In the genomic region with DNA sequence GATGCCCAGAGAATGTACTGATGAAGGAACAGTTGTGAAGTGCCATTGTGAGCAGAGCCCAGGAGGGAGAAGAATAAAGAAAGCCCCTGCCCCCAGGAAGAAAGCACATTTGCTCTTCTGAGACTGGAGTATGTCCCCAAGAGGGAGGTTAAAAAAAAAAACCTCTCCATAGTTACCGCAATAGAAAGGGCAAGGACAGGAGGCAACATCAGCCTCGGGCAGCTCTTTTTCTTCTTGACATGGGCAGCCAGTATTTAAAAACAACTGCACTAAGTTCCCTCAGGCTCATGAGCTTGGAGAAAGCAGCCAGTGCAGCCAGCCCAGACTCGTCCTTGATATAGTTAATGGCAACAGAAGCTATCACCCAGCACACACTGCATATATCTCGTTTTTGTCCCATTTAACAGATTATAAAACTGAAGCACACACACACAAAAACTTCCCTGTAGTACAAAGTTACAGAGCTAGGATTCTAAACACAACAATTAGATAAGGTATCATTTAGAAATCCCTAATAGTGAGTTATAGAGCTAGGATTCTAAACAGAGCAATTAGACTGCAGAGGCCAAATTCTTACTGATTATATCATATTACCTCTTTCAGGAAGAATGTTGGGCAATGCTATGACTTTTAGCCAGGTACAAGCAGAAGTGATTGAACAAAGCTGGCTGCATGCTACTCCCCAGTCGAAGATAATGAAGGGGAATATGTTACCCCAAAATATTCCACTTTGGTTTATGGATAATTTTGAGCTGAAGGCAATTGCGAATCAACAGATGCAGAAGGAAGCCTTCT, we compare ENCODE assay signal across 26 cellular contexts.
"Had no signal": no experiment of that assay in that cellular context is flagged by ENCODE, and none has a peak within 500 bp of the region (broad histone marks: within the 10 kb centered on the region; RNA-seq: fewer than 3 reads in every experiment).

No MANE protein-coding gene starts in this region.

- H3K9me3 ChIP-seq: body of pancreas, neutrophil, pancreas, psoas muscle, right atrium auricular region, tibial artery had no signal

- DNase-seq: activated CD4-positive, alpha-beta memory T cell treated with anti-CD3 and anti-CD28 coated beads, Interleukin-2, amount 10 ng/mL, durations not matched to agents 7 days and 5 days; activated CD4-positive, alpha-beta T cell treated with anti-CD3 and anti-CD28 coated beads, Interleukin-2, amount 10 ng/mL, durations not matched to agents 24 days and 14 days; activated effector memory CD4-positive, alpha-beta T cell treated with Interleukin-2 at 50 U/mL for 16 hours; activated T-cell treated with anti-CD3 and anti-CD28 coated beads, Interleukin-2, amount 50 U/mL, for 72 hours; anterior cingulate cortex; body of pancreas; caudate nucleus; dermis blood vessel endothelial cell; effector CD8-positive, alpha-beta T cell; foreskin melanocyte; glutamatergic neuron; hippocampal formation; left cardiac atrium; natural killer cell; pancreas; psoas muscle; stimulated activated CD4-positive, alpha-beta T cell treated with anti-CD3 and anti-CD28 coated beads, Interleukin-1b, Interleukin-23, amount 100 ng/mL, for 48 hours; stimulated activated naive CD8-positive, alpha-beta T cell treated with anti-CD3 and anti-CD28 coated beads, Interleukin-15, amount 100 ng/mL, for 72 hours; T-helper 2 cell; tibial artery had no signal

- H3K27me3 ChIP-seq: body of pancreas, neutrophil, pancreas, right atrium auricular region, tibial artery had no signal

- H3K36me3 ChIP-seq: neutrophil, pancreas, right atrium auricular region, tibial artery had no signal

- H3K27ac ChIP-seq: body of pancreas, neutrophil, pancreas, psoas muscle, right atrium auricular region, tibial artery, VCaP had no signal

- H3K4me1 ChIP-seq: body of pancreas, pancreas, psoas muscle, right atrium auricular region, tibial artery had no signal

- H3K4me1 Mint-ChIP-seq: activated CD4-positive, alpha-beta memory T cell treated with anti-CD3 and anti-CD28 coated beads, Interleukin-2, amount 10 ng/mL, durations not matched to agents 7 days and 5 days; activated CD4-positive, alpha-beta T cell treated with anti-CD3 and anti-CD28 coated beads, Interleukin-2, amount 10 ng/mL, durations not matched to agents 24 days and 14 days; activated naive CD4-positive, alpha-beta T cell treated with anti-CD3 and anti-CD28 coated beads, Interleukin-2, amount 50 U/mL, for 24 hours; natural killer cell; stimulated activated effector memory CD8-positive, alpha-beta T cell treated with anti-CD3 and anti-CD28 coated beads, Interleukin-12 subunit alpha, Interleukin-12 subunit beta, amount 100 ng/mL, for 72 hours; stimulated activated naive CD8-positive, alpha-beta T cell treated with anti-CD3 and anti-CD28 coated beads, Interleukin-15, amount 100 ng/mL, for 72 hours had no signal

- H3K4me3 ChIP-seq: body of pancreas, pancreas, psoas muscle, right atrium auricular region, tibial artery had no signal

- H3K9me3 Mint-ChIP-seq: activated CD4-positive, alpha-beta memory T cell treated with anti-CD3 and anti-CD28 coated beads, Interleukin-2, amount 10 ng/mL, durations not matched to agents 7 days and 5 days; activated CD4-positive, alpha-beta T cell treated with anti-CD3 and anti-CD28 coated beads, Interleukin-2, amount 10 ng/mL, durations not matched to agents 24 days and 14 days; activated naive CD4-positive, alpha-beta T cell treated with anti-CD3 and anti-CD28 coated beads, Interleukin-2, amount 50 U/mL, for 24 hours; activated T-cell treated with anti-CD3 and anti-CD28 coated beads, Interleukin-2, amount 50 U/mL, for 72 hours; stimulated activated effector memory CD8-positive, alpha-beta T cell treated with anti-CD3 and anti-CD28 coated beads, Interleukin-12 subunit alpha, Interleukin-12 subunit beta, amount 100 ng/mL, for 72 hours; stimulated activated naive CD8-positive, alpha-beta T cell treated with anti-CD3 and anti-CD28 coated beads, Interleukin-15, amount 100 ng/mL, for 72 hours had no signal

- H3K4me3 Mint-ChIP-seq: activated CD4-positive, alpha-beta memory T cell treated with anti-CD3 and anti-CD28 coated beads, Interleukin-2, amount 10 ng/mL, durations not matched to agents 7 days and 5 days; activated CD4-positive, alpha-beta T cell treated with anti-CD3 and anti-CD28 coated beads, Interleukin-2, amount 10 ng/mL, durations not matched to agents 24 days and 14 days; activated naive CD4-positive, alpha-beta T cell treated with anti-CD3 and anti-CD28 coated beads, Interleukin-2, amount 50 U/mL, for 24 hours; activated T-cell treated with anti-CD3 and anti-CD28 coated beads, Interleukin-2, amount 50 U/mL, for 72 hours; natural killer cell; stimulated activated effector memory CD8-positive, alpha-beta T cell treated with anti-CD3 and anti-CD28 coated beads, Interleukin-12 subunit alpha, Interleukin-12 subunit beta, amount 100 ng/mL, for 72 hours; stimulated activated naive CD8-positive, alpha-beta T cell treated with anti-CD3 and anti-CD28 coated beads, Interleukin-15, amount 100 ng/mL, for 72 hours had no signal

- H3K27ac Mint-ChIP-seq: activated CD4-positive, alpha-beta memory T cell treated with anti-CD3 and anti-CD28 coated beads, Interleukin-2, amount 10 ng/mL, durations not matched to agents 7 days and 5 days; activated CD4-positive, alpha-beta T cell treated with anti-CD3 and anti-CD28 coated beads, Interleukin-2, amount 10 ng/mL, durations not matched to agents 24 days and 14 days; activated naive CD4-positive, alpha-beta T cell treated with anti-CD3 and anti-CD28 coated beads, Interleukin-2, amount 50 U/mL, for 24 hours; activated T-cell treated with anti-CD3 and anti-CD28 coated beads, Interleukin-2, amount 50 U/mL, for 72 hours; natural killer cell; stimulated activated effector memory CD8-positive, alpha-beta T cell treated with anti-CD3 and anti-CD28 coated beads, Interleukin-12 subunit alpha, Interleukin-12 subunit beta, amount 100 ng/mL, for 72 hours had no signal

- H3K36me3 Mint-ChIP-seq: activated naive CD4-positive, alpha-beta T cell treated with anti-CD3 and anti-CD28 coated beads, Interleukin-2, amount 50 U/mL, for 24 hours; natural killer cell; stimulated activated effector memory CD8-positive, alpha-beta T cell treated with anti-CD3 and anti-CD28 coated beads, Interleukin-12 subunit alpha, Interleukin-12 subunit beta, amount 100 ng/mL, for 72 hours had no signal

- ATAC-seq: activated CD4-positive, CD25-positive, alpha-beta regulatory T cell treated with anti-CD3 and anti-CD28 coated beads, Interleukin-2, amount 50 U/mL, for 24 hours; activated T-cell treated with anti-CD3 and anti-CD28 coated beads, Interleukin-2, amount 50 U/mL, for 72 hours; body of pancreas; natural killer cell; pancreas; stimulated activated effector memory CD8-positive, alpha-beta T cell treated with anti-CD3 and anti-CD28 coated beads, Interleukin-12 subunit alpha, Interleukin-12 subunit beta, amount 100 ng/mL, for 72 hours; stimulated activated naive CD8-positive, alpha-beta T cell treated with anti-CD3 and anti-CD28 coated beads, Interleukin-15, amount 100 ng/mL, for 72 hours had no signal
